11 cellular contexts compared by ENCODE assay signal in the genomic region with DNA sequence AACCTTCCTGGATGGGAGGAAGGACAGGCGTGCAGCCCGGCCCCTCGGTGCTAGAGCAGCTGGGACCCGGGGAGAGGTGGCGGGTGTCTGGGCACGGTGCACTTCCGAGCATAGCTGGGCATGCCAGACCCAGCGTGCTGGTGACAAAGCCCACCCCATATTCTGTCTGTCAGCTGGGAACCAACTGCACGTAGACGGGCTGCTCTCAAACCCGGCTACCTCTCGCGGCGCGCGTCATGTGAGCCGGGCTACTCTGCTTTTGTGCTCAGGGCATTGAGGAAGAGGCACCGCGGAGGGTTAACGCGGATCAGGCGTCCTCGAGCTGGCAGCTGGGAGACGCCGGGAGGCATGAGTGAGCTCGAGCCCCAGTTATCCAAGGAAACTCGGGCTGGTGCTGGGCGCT.
DNase-seq lines count a peak whose midpoint lies in the region; ATAC-seq, FAIRE-seq and TF ChIP-seq lines count a peak whose summit lies in the region.
"Had no signal": no experiment of that assay in that cellular context is flagged by ENCODE, and none has a peak within 500 bp of the region (broad histone marks: within the 10 kb centered on the region; RNA-seq: fewer than 3 reads in every experiment).

No MANE protein-coding gene starts in this region.

- H3K36me3 ChIP-seq in H7 (replicated peaks; ENCODE audit: control insufficient read depth, insufficient read depth, low read length) (no peaks in the 10 kb centered on the region), pancreas (no peaks in the 10 kb centered on the region)

- ATAC-seq in pancreas (peak; percentile 59 to 81 (median 74)), HG03097 (IDR thresholded peaks at IDR 0.05; ENCODE audit: low FRiP score, unreplicated experiment) (no peak), natural killer cell (no peak), HG03025 (IDR thresholded peaks at IDR 0.05; ENCODE audit: low FRiP score, unreplicated experiment) (no peak)

- no peak overlapping the region for H3K4me3 Mint-ChIP-seq in natural killer cell

- H3K4me3 ChIP-seq in H7 (ENCODE audit: insufficient read depth, low read depth, low read length) (no peak overlapping the region), foreskin fibroblast (ENCODE audit: low read depth in 1 of 2, low read length in 2 of 2) (no peak overlapping the region), pancreas (peak overlapping the region in 2 of 4 donors; percentile 0 to 25)

- TF ChIP-seq CTCF in foreskin fibroblast (IDR thresholded peaks at IDR 0.05; ENCODE audit: low read depth, low read length) (no peak), pancreas (IDR thresholded peaks at IDR 0.05) (no peak), natural killer cell (IDR thresholded peaks at IDR 0.05) (no peak)

- H3K4me1 ChIP-seq in pancreas, result no peaks in the 10 kb centered on the region

- H3K36me3 Mint-ChIP-seq in natural killer cell, result no peaks in the 10 kb centered on the region

- peak; percentile 93 for DNase-seq in H7
- DNase-seq in NCI-H524 treated with DMSO at 0.1 percent for 48 hours (lab: John Stamatoyannopoulos, UW), result peak; percentile 7
- DNase-seq in foreskin fibroblast, result peak; percentile 15 to 50
- DNase-seq in pancreas, result peak in 3 of 6 donors; percentile 22 to 75 (median 25)
- no peak for DNase-seq in central memory CD4-positive, alpha-beta T cell
- DNase-seq in natural killer cell, result no peak
- DNase-seq: GDM1, kidney glomerular epithelial cell had no signal

- H3K27me3 Mint-ChIP-seq in natural killer cell (ENCODE audit: low read depth in 2 of 2), result peaks cover 26 to 42% of the 10 kb centered on the region in 2 donors

- H3K27ac ChIP-seq in pancreas, result peak overlapping the region in 1 of 4 donors; percentile 42
- H3K27ac ChIP-seq: KMS-11 had no signal

- H3K9me3 Mint-ChIP-seq in natural killer cell, result no peaks in the 10 kb centered on the region

- intact Hi-C loops in pancreas (cut with DNase I) (no loop called here), natural killer cell (cut with micrococcal nuclease) (no loop called here)

- 24 to 50% methylated on average over 26 to 28 of the region's 28 CpGs for WGBS in pancreas, 2 donors

- H3K4me1 Mint-ChIP-seq in natural killer cell, result peaks cover 0 to 4% of the 10 kb centered on the region in 2 donors

- H3K9me3 ChIP-seq in pancreas, result no peaks in the 10 kb centered on the region

- no peak overlapping the region for H3K27ac Mint-ChIP-seq in natural killer cell

- H3K27me3 ChIP-seq in H7 (ENCODE audit: control insufficient read depth, insufficient read depth, low read length) (no peaks in the 10 kb centered on the region), pancreas (no peaks in the 10 kb centered on the region)

- no peak for FAIRE-seq in pancreas (lab: Jason Lieb, UNC)

Comparison
In these comparisons a context has a peak if more than half of its experiments do, and no peak if none do; other contexts are left out.
1. DNase-seq: peak in H7 (single experiment), NCI-H524 treated with DMSO at 0.1 percent for 48 hours (single experiment) and foreskin fibroblast (2 of 2); none in central memory CD4-positive, alpha-beta T cell (single experiment) and natural killer cell (single experiment).
2. ATAC-seq: peak in pancreas (4 of 4); none in HG03097 (single experiment), natural killer cell (0 of 3) and HG03025 (single experiment).